In genomic region chr4:6576512-6576911, GRCh38 we compare ENCODE assay signal across 2 cellular contexts.
TF ChIP-seq lines count a peak whose summit lies in the region.

No MANE protein-coding gene starts in this region.

TF ChIP-seq in liver, 16 proteins besides CTCF, POLR2A, EP300 and RAD21 (continued from another document):
- TF ChIP-seq NR2F2 (IDR thresholded peaks at IDR 0.05) (no peak), JUND (IDR thresholded peaks at IDR 0.05) (peak in 1 of 2 donors; percentile 50), ZBTB33 (IDR thresholded peaks at IDR 0.05) (no peak), SP1 (IDR thresholded peaks at IDR 0.05) (peak; percentile 76), MAX (IDR thresholded peaks at IDR 0.05) (no peak), HNF4G (IDR thresholded peaks at IDR 0.05) (no peak), ATF3 (IDR thresholded peaks at IDR 0.05) (no peak), HNF4A (conservative IDR thresholded peaks at IDR 0.05) (peak; percentile 58 to 71), REST (IDR thresholded peaks at IDR 0.05) (no peak)

TF ChIP-seq in HepG2, 621 proteins besides CTCF, POLR2A, EP300 and RAD21:
- no peak for TF ChIP-seq ATF5 (CRISPR knock-in tag; IDR thresholded peaks at IDR 0.05; ENCODE audit: low read depth)
- TF ChIP-seq HOXA5 (CRISPR knock-in tag; IDR thresholded peaks at IDR 0.05), result no peak
- TF ChIP-seq ZNF275 (CRISPR knock-in tag; IDR thresholded peaks at IDR 0.05; ENCODE audit: borderline replicate concordance), result no peak
- no peak for TF ChIP-seq RBAK (CRISPR knock-in tag; IDR thresholded peaks at IDR 0.05)
- no peak for TF ChIP-seq PHF21A (CRISPR knock-in tag; IDR thresholded peaks at IDR 0.05)
- TF ChIP-seq MTA3 (CRISPR knock-in tag; IDR thresholded peaks at IDR 0.05), result no peak
- TF ChIP-seq ZNF720 (CRISPR knock-in tag; IDR thresholded peaks at IDR 0.05), result no peak
- TF ChIP-seq MTA1 (CRISPR knock-in tag; IDR thresholded peaks at IDR 0.05; ENCODE audit: borderline replicate concordance), result no peak
- TF ChIP-seq POLR2G (IDR thresholded peaks at IDR 0.05; ENCODE audit: low read depth, low read length), result no peak
- TF ChIP-seq ZNF432 (CRISPR knock-in tag; IDR thresholded peaks at IDR 0.05; ENCODE audit: borderline replicate concordance), result no peak
- no peak for TF ChIP-seq GLI4 (CRISPR knock-in tag; IDR thresholded peaks at IDR 0.05; ENCODE audit: borderline replicate concordance)
- no peak for TF ChIP-seq ZNF430 (CRISPR knock-in tag; IDR thresholded peaks at IDR 0.05)
- no peak for TF ChIP-seq POGZ (CRISPR knock-in tag; IDR thresholded peaks at IDR 0.05)
- no peak for TF ChIP-seq ZUFSP (CRISPR knock-in tag; IDR thresholded peaks at IDR 0.05; ENCODE audit: borderline replicate concordance)
- no peak for TF ChIP-seq ZNF138 (CRISPR knock-in tag; IDR thresholded peaks at IDR 0.05; ENCODE audit: low read depth)
- TF ChIP-seq ZNF513 (CRISPR knock-in tag; conservative IDR thresholded peaks at IDR 0.05), result no peak
- no peak for TF ChIP-seq KDM6A (CRISPR knock-in tag; IDR thresholded peaks at IDR 0.05; ENCODE audit: low read depth)
- TF ChIP-seq ZNF772 (CRISPR knock-in tag; IDR thresholded peaks at IDR 0.05), result no peak
- TF ChIP-seq TGIF2 (CRISPR knock-in tag; IDR thresholded peaks at IDR 0.05), result no peak
